In the genomic region with DNA sequence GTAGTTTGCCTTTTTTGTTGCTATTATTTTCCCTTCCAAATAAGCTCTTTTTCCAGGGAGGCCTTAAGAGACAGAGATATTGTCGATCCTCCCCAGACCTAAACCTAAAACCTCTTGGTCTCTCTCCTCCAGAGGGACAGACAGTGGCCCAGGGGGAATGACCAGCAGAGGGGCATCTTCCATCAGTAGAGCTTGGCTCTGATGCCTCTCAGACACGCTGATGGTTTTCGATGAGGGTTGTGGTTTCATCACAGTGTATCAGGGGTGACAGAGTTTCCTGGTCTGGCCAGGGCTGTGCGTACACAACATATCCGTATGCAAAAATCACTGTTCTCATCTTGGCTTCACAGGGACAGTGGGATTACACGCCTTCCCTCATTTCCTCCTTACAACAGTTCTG, we compare ENCODE assay signal across 14 cellular contexts.
"Had no signal": no experiment of that assay in that cellular context is flagged by ENCODE, and none has a peak within 500 bp of the region (broad histone marks: within the 10 kb centered on the region; RNA-seq: fewer than 3 reads in every experiment).

No MANE protein-coding gene starts in this region.

- H3K4me1 ChIP-seq: heart left ventricle, left lung, neural progenitor cell, pancreas had no signal

- H3K4me3 Mint-ChIP-seq: activated CD4-positive, alpha-beta T cell treated with anti-CD3 and anti-CD28 coated beads for 36 hours; activated naive CD8-positive, alpha-beta T cell treated with anti-CD3 and anti-CD28 coated beads, Interleukin-2, amount 10 ng/mL, durations not matched to agents 7 days and 5 days; memory B cell; neural progenitor cell; stimulated activated naive B cell treated with anti-CD40 and anti-IgM and Interleukin-4, amounts not matched to agents 10 μg/mL and 1 μg/mL and 100 μg/mL, for 72 hours; T-helper 2 cell treated with Interferon-gamma antibody and Interleukin-4, amounts not matched to agents 5 μg/mL and 100 μg/mL, for 36 hours had no signal

- H3K9me3 Mint-ChIP-seq: neural progenitor cell had no signal

- H3K27ac Mint-ChIP-seq: activated CD4-positive, alpha-beta T cell treated with anti-CD3 and anti-CD28 coated beads for 36 hours; activated naive CD8-positive, alpha-beta T cell treated with anti-CD3 and anti-CD28 coated beads, Interleukin-2, amount 10 ng/mL, durations not matched to agents 7 days and 5 days; memory B cell; neural progenitor cell; stimulated activated naive B cell treated with anti-CD40 and anti-IgM and Interleukin-4, amounts not matched to agents 10 μg/mL and 1 μg/mL and 100 μg/mL, for 72 hours; T-helper 2 cell treated with Interferon-gamma antibody and Interleukin-4, amounts not matched to agents 5 μg/mL and 100 μg/mL, for 36 hours had no signal

- H3K36me3 ChIP-seq: heart left ventricle, left lung, neural progenitor cell, pancreas, WERI-Rb-1 had no signal

- H3K9me3 ChIP-seq: heart left ventricle, left lung, pancreas had no signal

- H3K27me3 ChIP-seq: heart left ventricle, left lung, neural progenitor cell, pancreas had no signal

- H3K36me3 Mint-ChIP-seq: activated naive CD8-positive, alpha-beta T cell treated with anti-CD3 and anti-CD28 coated beads, Interleukin-2, amount 10 ng/mL, durations not matched to agents 7 days and 5 days; memory B cell; neural progenitor cell; stimulated activated naive B cell treated with anti-CD40 and anti-IgM and Interleukin-4, amounts not matched to agents 10 μg/mL and 1 μg/mL and 100 μg/mL, for 72 hours had no signal

- H3K27ac ChIP-seq: heart left ventricle, left lung, neural progenitor cell, pancreas, WERI-Rb-1 had no signal

- H3K4me1 Mint-ChIP-seq: activated CD4-positive, alpha-beta T cell treated with anti-CD3 and anti-CD28 coated beads for 36 hours; memory B cell; neural progenitor cell; stimulated activated naive B cell treated with anti-CD40 and anti-IgM and Interleukin-4, amounts not matched to agents 10 μg/mL and 1 μg/mL and 100 μg/mL, for 72 hours had no signal

- DNase-seq: activated CD4-positive, alpha-beta T cell treated with anti-CD3 and anti-CD28 coated beads for 36 hours; activated naive CD8-positive, alpha-beta T cell treated with anti-CD3 and anti-CD28 coated beads, Interleukin-2, amount 10 ng/mL, durations not matched to agents 7 days and 5 days; aorta; heart left ventricle; islet precursor cell; left lung; pancreas; stimulated activated CD4-positive, alpha-beta T cell treated with anti-CD3 and anti-CD28 coated beads, Interleukin-4, amount 100 ng/mL, for 4 hours; stimulated activated naive B cell treated with anti-CD40 and anti-IgM and Interleukin-4, amounts not matched to agents 10 μg/mL and 1 μg/mL and 100 μg/mL, for 72 hours; trophoblast cell; WERI-Rb-1 had no signal

- ATAC-seq: activated CD4-positive, alpha-beta T cell treated with anti-CD3 and anti-CD28 coated beads for 36 hours; left lung; pancreas; stimulated activated naive B cell treated with anti-CD40 and anti-IgM and Interleukin-4, amounts not matched to agents 10 μg/mL and 1 μg/mL and 100 μg/mL, for 72 hours had no signal

- H3K27me3 Mint-ChIP-seq: activated CD4-positive, alpha-beta T cell treated with anti-CD3 and anti-CD28 coated beads for 36 hours; activated naive CD8-positive, alpha-beta T cell treated with anti-CD3 and anti-CD28 coated beads, Interleukin-2, amount 10 ng/mL, durations not matched to agents 7 days and 5 days; stimulated activated naive B cell treated with anti-CD40 and anti-IgM and Interleukin-4, amounts not matched to agents 10 μg/mL and 1 μg/mL and 100 μg/mL, for 72 hours had no signal

- H3K4me3 ChIP-seq: heart left ventricle, left lung, neural progenitor cell, pancreas had no signal
